In genomic region chr5:163437011-163437308, GRCh38 we compare ENCODE assay signal across 1 cellular context.
A peak's percentile ranks its signal among the peaks of the same experiment; 100 is the strongest.
TF ChIP-seq lines count a peak whose summit lies in the region.

No MANE protein-coding gene starts in this region.

TF ChIP-seq in HepG2, 621 proteins besides CTCF, POLR2A, EP300 and RAD21:
- TF ChIP-seq GRHL1 (CRISPR knock-in tag; conservative IDR thresholded peaks at IDR 0.05): no peak
- TF ChIP-seq NCOA2 (CRISPR knock-in tag; IDR thresholded peaks at IDR 0.05): 0 out of 2 replicates have a peak, but pooled peaks have one; percentile 12
- TF ChIP-seq U2AF2 (IDR thresholded peaks at IDR 0.05; ENCODE audit: low read depth, low read length): no peak
- TF ChIP-seq ZNF317 (CRISPR knock-in tag; IDR thresholded peaks at IDR 0.05): 0 out of 2 replicates have a peak, but pooled peaks have one; percentile 7
- 0 out of 2 replicates have a peak, but pooled peaks have one; percentile 11 for TF ChIP-seq ZNF234 (CRISPR knock-in tag; conservative IDR thresholded peaks at IDR 0.05)
- no peak; the same call in 1 of the 2 replicates for TF ChIP-seq NR2F6 (IDR thresholded peaks at IDR 0.05)
- TF ChIP-seq NR2F6 (CRISPR knock-in tag; IDR thresholded peaks at IDR 0.05): 0 out of 2 replicates have a peak, but pooled peaks have one; percentile 41
- TF ChIP-seq KLF6 (CRISPR knock-in tag; IDR thresholded peaks at IDR 0.05): 0 out of 2 replicates have a peak, but pooled peaks have one; percentile 17
- TF ChIP-seq E2F1 (CRISPR knock-in tag; IDR thresholded peaks at IDR 0.05): no peak
- no peak for TF ChIP-seq ZFP36L2 (CRISPR knock-in tag; IDR thresholded peaks at IDR 0.05)
- 0 out of 2 replicates have a peak, but pooled peaks have one; percentile 27 for TF ChIP-seq ZBTB10 (CRISPR knock-in tag; IDR thresholded peaks at IDR 0.05; ENCODE audit: borderline replicate concordance)
- TF ChIP-seq SIN3A (IDR thresholded peaks at IDR 0.05; ENCODE audit: borderline replicate concordance, low read depth, low read length): 0 out of 2 replicates have a peak, but pooled peaks have one; percentile 7
- peak; percentile 10 for TF ChIP-seq ZEB1 (IDR thresholded peaks at IDR 0.05; ENCODE audit: insufficient replicate concordance, low read depth)
- peak; percentile 45; a peak in 2 of 4 replicates for TF ChIP-seq NR2F1 (CRISPR knock-in tag; IDR thresholded peaks at IDR 0.05)
- no peak for TF ChIP-seq MAFG (CRISPR knock-in tag; IDR thresholded peaks at IDR 0.05)
- TF ChIP-seq SIN3B (IDR thresholded peaks at IDR 0.05; ENCODE audit: low read length): no peak
- TF ChIP-seq RFXAP (CRISPR knock-in tag; IDR thresholded peaks at IDR 0.05; ENCODE audit: borderline replicate concordance): 0 out of 2 replicates have a peak, but pooled peaks have one; percentile 4
- no peak for TF ChIP-seq ZNF251 (CRISPR knock-in tag; IDR thresholded peaks at IDR 0.05)
- TF ChIP-seq ZBTB46 (CRISPR knock-in tag; IDR thresholded peaks at IDR 0.05; ENCODE audit: borderline replicate concordance): no peak
